34 cellular contexts compared by ENCODE assay signal in genomic region chr2:41830600-41830999, GRCh38.
"Had no signal": no experiment of that assay in that cellular context is flagged by ENCODE, and none has a peak within 500 bp of the region (broad histone marks: within the 10 kb centered on the region; RNA-seq: fewer than 3 reads in every experiment).

No MANE protein-coding gene starts in this region.

- H3K4me1 Mint-ChIP-seq: activated CD4-positive, alpha-beta T cell treated with anti-CD3 and anti-CD28 coated beads for 36 hours; activated CD4-positive, alpha-beta T cell treated with anti-CD3 and anti-CD28 coated beads, Interleukin-2, amount 10 ng/mL, durations not matched to agents 24 days and 14 days; activated CD8-positive, alpha-beta memory T cell treated with anti-CD3 and anti-CD28 coated beads, Interleukin-2, amount 10 ng/mL, durations not matched to agents 7 days and 5 days; activated naive CD4-positive, alpha-beta T cell treated with anti-CD3 and anti-CD28 coated beads, Interleukin-2, amount 10 ng/mL, durations not matched to agents 7 days and 5 days; activated naive CD8-positive, alpha-beta T cell treated with anti-CD3 and anti-CD28 coated beads, Interleukin-2, amount 10 ng/mL, durations not matched to agents 7 days and 5 days had no signal

- H3K27ac Mint-ChIP-seq: activated CD4-positive, alpha-beta memory T cell treated with anti-CD3 and anti-CD28 coated beads for 36 hours; activated CD4-positive, alpha-beta T cell treated with anti-CD3 and anti-CD28 coated beads for 36 hours; activated CD4-positive, alpha-beta T cell treated with anti-CD3 and anti-CD28 coated beads, Interleukin-2, amount 10 ng/mL, durations not matched to agents 24 days and 14 days; activated CD8-positive, alpha-beta memory T cell treated with anti-CD3 and anti-CD28 coated beads, Interleukin-2, amount 10 ng/mL, durations not matched to agents 7 days and 5 days; activated CD8-positive, alpha-beta T cell treated with anti-CD3 and anti-CD28 coated beads, Interleukin-2, amount 10 ng/mL, durations not matched to agents 7 days and 5 days; activated naive CD4-positive, alpha-beta T cell treated with anti-CD3 and anti-CD28 coated beads, Interleukin-2, amount 10 ng/mL, durations not matched to agents 7 days and 5 days; activated naive CD4-positive, alpha-beta T cell treated with anti-CD3 and anti-CD28 coated beads, Interleukin-2, amount 50 U/mL, for 72 hours; activated naive CD8-positive, alpha-beta T cell treated with anti-CD3 and anti-CD28 coated beads, Interleukin-2, amount 10 ng/mL, durations not matched to agents 7 days and 5 days; activated T-cell treated with anti-CD3 and anti-CD28 coated beads, Interleukin-2, amount 50 U/mL, for 72 hours; effector memory CD8-positive, alpha-beta T cell; T-helper 17 cell; T-helper 2 cell treated with Interferon-gamma antibody and Interleukin-4, amounts not matched to agents 5 μg/mL and 100 μg/mL, for 36 hours had no signal

- H3K9me3 Mint-ChIP-seq: activated CD4-positive, alpha-beta memory T cell treated with anti-CD3 and anti-CD28 coated beads for 36 hours; activated CD4-positive, alpha-beta T cell treated with anti-CD3 and anti-CD28 coated beads, Interleukin-2, amount 10 ng/mL, durations not matched to agents 24 days and 14 days; activated naive CD4-positive, alpha-beta T cell treated with anti-CD3 and anti-CD28 coated beads, Interleukin-2, amount 10 ng/mL, durations not matched to agents 7 days and 5 days; activated naive CD4-positive, alpha-beta T cell treated with anti-CD3 and anti-CD28 coated beads, Interleukin-2, amount 50 U/mL, for 72 hours; activated naive CD8-positive, alpha-beta T cell treated with anti-CD3 and anti-CD28 coated beads, Interleukin-2, amount 10 ng/mL, durations not matched to agents 7 days and 5 days; activated T-cell treated with anti-CD3 and anti-CD28 coated beads, Interleukin-2, amount 50 U/mL, for 72 hours; effector memory CD8-positive, alpha-beta T cell; T-helper 2 cell treated with Interferon-gamma antibody and Interleukin-4, amounts not matched to agents 5 μg/mL and 100 μg/mL, for 36 hours had no signal

- H3K36me3 Mint-ChIP-seq: activated CD4-positive, alpha-beta memory T cell treated with anti-CD3 and anti-CD28 coated beads for 36 hours; activated CD8-positive, alpha-beta memory T cell treated with anti-CD3 and anti-CD28 coated beads, Interleukin-2, amount 10 ng/mL, durations not matched to agents 7 days and 5 days; activated naive CD4-positive, alpha-beta T cell treated with anti-CD3 and anti-CD28 coated beads, Interleukin-2, amount 10 ng/mL, durations not matched to agents 7 days and 5 days; activated naive CD4-positive, alpha-beta T cell treated with anti-CD3 and anti-CD28 coated beads, Interleukin-2, amount 50 U/mL, for 72 hours; activated naive CD8-positive, alpha-beta T cell treated with anti-CD3 and anti-CD28 coated beads, Interleukin-2, amount 10 ng/mL, durations not matched to agents 7 days and 5 days had no signal

- H3K4me3 ChIP-seq: esophagus squamous epithelium had no signal

- ATAC-seq: activated CD4-positive, alpha-beta T cell treated with anti-CD3 and anti-CD28 coated beads for 36 hours; activated CD8-positive, alpha-beta memory T cell treated with anti-CD3 and anti-CD28 coated beads, Interleukin-2, amount 10 ng/mL, durations not matched to agents 7 days and 5 days; activated CD8-positive, alpha-beta T cell treated with anti-CD3 and anti-CD28 coated beads, Interleukin-2, amount 10 ng/mL, durations not matched to agents 7 days and 5 days; activated naive CD4-positive, alpha-beta T cell treated with anti-CD3 and anti-CD28 coated beads, Interleukin-2, amount 50 U/mL, for 72 hours; activated T-cell treated with anti-CD3 and anti-CD28 coated beads, Interleukin-2, amount 50 U/mL, for 72 hours; effector memory CD8-positive, alpha-beta T cell; T-helper 17 cell had no signal

- H3K4me1 ChIP-seq: esophagus squamous epithelium had no signal

- DNase-seq: activated CD4-positive, alpha-beta memory T cell treated with anti-CD3 and anti-CD28 coated beads for 36 hours; activated CD4-positive, alpha-beta T cell treated with anti-CD3 and anti-CD28 coated beads for 36 hours; activated CD4-positive, alpha-beta T cell treated with anti-CD3 and anti-CD28 coated beads, Interleukin-2, amount 10 ng/mL, durations not matched to agents 24 days and 14 days; activated CD4-positive, CD25-positive, alpha-beta regulatory T cell; activated CD4-positive, CD25-positive, alpha-beta regulatory T cell treated with anti-CD3 and anti-CD28 coated beads, Interleukin-2, amount 50 U/mL, for 72 hours; activated CD8-positive, alpha-beta memory T cell treated with anti-CD3 and anti-CD28 coated beads, Interleukin-2, amount 10 ng/mL, durations not matched to agents 7 days and 5 days; activated CD8-positive, alpha-beta memory T cell treated with anti-CD3 and anti-CD28 coated beads, Interleukin-2, amount 50 U/mL, for 4 hours; activated CD8-positive, alpha-beta T cell treated with anti-CD3 and anti-CD28 coated beads, Interleukin-2, amount 10 ng/mL, durations not matched to agents 7 days and 5 days; activated gamma-delta T cell; activated naive CD4-positive, alpha-beta T cell; activated naive CD4-positive, alpha-beta T cell treated with anti-CD3 and anti-CD28 coated beads, Interleukin-2, amount 10 ng/mL, durations not matched to agents 7 days and 5 days; activated naive CD8-positive, alpha-beta T cell treated with anti-CD3 and anti-CD28 coated beads, Interleukin-2, amount 10 ng/mL, durations not matched to agents 7 days and 5 days; activated T-cell treated with anti-CD3 and anti-CD28 coated beads, Interleukin-2, amount 50 U/mL, for 1 hour; activated T-cell treated with anti-CD3 and anti-CD28 coated beads, Interleukin-2, amount 50 U/mL, for 72 hours; amniotic stem cell; brain microvascular endothelial cell; caudate nucleus; cortex of kidney; dermis blood vessel endothelial cell; effector CD4-positive, alpha-beta T cell; effector memory CD8-positive, alpha-beta T cell; esophagus squamous epithelium; foreskin melanocyte; head of caudate nucleus; hippocampal formation; T-helper 1 cell; T-helper 17 cell; T1000 had no signal

- H3K36me3 ChIP-seq: brain microvascular endothelial cell, esophagus squamous epithelium had no signal

- H3K9me3 ChIP-seq: esophagus squamous epithelium had no signal

- H3K4me3 Mint-ChIP-seq: activated CD4-positive, alpha-beta memory T cell treated with anti-CD3 and anti-CD28 coated beads for 36 hours; activated CD4-positive, alpha-beta T cell treated with anti-CD3 and anti-CD28 coated beads for 36 hours; activated CD4-positive, alpha-beta T cell treated with anti-CD3 and anti-CD28 coated beads, Interleukin-2, amount 10 ng/mL, durations not matched to agents 24 days and 14 days; activated CD8-positive, alpha-beta memory T cell treated with anti-CD3 and anti-CD28 coated beads, Interleukin-2, amount 10 ng/mL, durations not matched to agents 7 days and 5 days; activated CD8-positive, alpha-beta T cell treated with anti-CD3 and anti-CD28 coated beads, Interleukin-2, amount 10 ng/mL, durations not matched to agents 7 days and 5 days; activated naive CD4-positive, alpha-beta T cell treated with anti-CD3 and anti-CD28 coated beads, Interleukin-2, amount 10 ng/mL, durations not matched to agents 7 days and 5 days; activated naive CD8-positive, alpha-beta T cell treated with anti-CD3 and anti-CD28 coated beads, Interleukin-2, amount 10 ng/mL, durations not matched to agents 7 days and 5 days; activated T-cell treated with anti-CD3 and anti-CD28 coated beads, Interleukin-2, amount 50 U/mL, for 72 hours; effector memory CD8-positive, alpha-beta T cell; T-helper 17 cell; T-helper 2 cell treated with Interferon-gamma antibody and Interleukin-4, amounts not matched to agents 5 μg/mL and 100 μg/mL, for 36 hours had no signal

- FAIRE-seq: astrocyte, bronchial epithelial cell, colon, endothelial cell of umbilical vein had no signal
